In genomic region chr14:84750763-84751554, GRCh38 we compare ENCODE assay signal across 14 cellular contexts.
DNase-seq lines count a peak whose midpoint lies in the region; ATAC-seq, FAIRE-seq and TF ChIP-seq lines count a peak whose summit lies in the region.
"Had no signal": no experiment of that assay in that cellular context is flagged by ENCODE, and none has a peak within 500 bp of the region (broad histone marks: within the 10 kb centered on the region; RNA-seq: fewer than 3 reads in every experiment).

No MANE protein-coding gene starts in this region.

- no peak overlapping the region for H3K9ac ChIP-seq in K562 (ENCODE audit: insufficient read depth in 1 of 2, low read depth in 2 of 2, low read length in 2 of 2)

- 3% methylated on average over 4 of the region's 10 CpGs for WGBS in K562 (ENCODE audit: insufficient coverage, low coverage, missing lambda C conversion rate)
- WGBS in hepatocyte (ENCODE audit: low lambda C conversion rate, missing lambda C conversion rate), result 28% methylated on average over 10 of the region's 10 CpGs

- BruUV-seq in K562 (replicated peaks; lab: Mats Ljungman, UMichigan), result no TSS peak

- H3K9me3 ChIP-seq in K562 (replicated peaks; ENCODE audit: control insufficient read depth, insufficient read depth, low read depth, low read length), result no peaks in the 10 kb centered on the region
- H3K9me3 ChIP-seq in hepatocyte (ENCODE audit: low read depth), result no peaks in the 10 kb centered on the region

- no peaks in the 10 kb centered on the region for H3K4me1 ChIP-seq in K562 (replicated peaks in 1 of 2; ENCODE audit: control insufficient read depth in 2 of 2, insufficient read depth in 2 of 2, low read length in 2 of 2)
- peaks cover 12% of the 10 kb centered on the region for H3K4me1 ChIP-seq in hepatocyte (ENCODE audit: insufficient read depth)

- TF ChIP-seq CTCF in K562 (IDR thresholded peaks at IDR 0.05 in 2 of 3, conservative IDR thresholded peaks at IDR 0.05 in 1 of 3; ENCODE audit: insufficient read depth in 2 of 3, low read depth in 1 of 3, low read length in 3 of 3) (no peak), hepatocyte (IDR thresholded peaks at IDR 0.05; ENCODE audit: poor library complexity) (no peak), progenitor cell of endocrine pancreas (IDR thresholded peaks at IDR 0.05; ENCODE audit: unreplicated experiment) (no peak)

- intact Hi-C loops in K562 (cut with micrococcal nuclease), result no loop called here

- H4K20me1 ChIP-seq in K562 (replicated peaks; ENCODE audit: control insufficient read depth, insufficient read depth, low read length), result no peaks in the 10 kb centered on the region
- H4K20me1 ChIP-seq in hepatocyte (ENCODE audit: insufficient read depth, poor library complexity, severe bottlenecking), result no peaks in the 10 kb centered on the region

- no peaks in the 10 kb centered on the region for H3K9me1 ChIP-seq in K562 (ENCODE audit: control insufficient read depth, insufficient read depth, low read length)

- H3K4me3 ChIP-seq in K562 (no peak overlapping the region), hepatocyte (peak overlapping the region; percentile 18)

- in situ Hi-C loops in K562 (cut with MboI), result no loop called here

- H3K4me2 ChIP-seq in K562 (ENCODE audit: insufficient read depth, low read length), result no peak overlapping the region
- peak overlapping the region; percentile 75 for H3K4me2 ChIP-seq in hepatocyte

- POLR2A ChIA-PET in K562 (lab: Yijun Ruan, JAX), result no interaction called here

- H3K9me3 Mint-ChIP-seq in progenitor cell of endocrine pancreas (ENCODE audit: low read depth), result peaks cover 11% of the 10 kb centered on the region

- no peak for TF ChIP-seq EP300 in K562 (IDR thresholded peaks at IDR 0.05; ENCODE audit: low read length)

- no peaks in the 10 kb centered on the region for H3K36me3 Mint-ChIP-seq in progenitor cell of endocrine pancreas (ENCODE audit: insufficient read depth)
- H3K36me3 Mint-ChIP-seq: CD4-positive, CD25-positive, alpha-beta regulatory T cell had no signal

- H3K79me2 ChIP-seq in K562 (ENCODE audit: control insufficient read depth, insufficient read depth, low read length) (no peaks in the 10 kb centered on the region), hepatocyte (no peaks in the 10 kb centered on the region)

- H3K9me2 ChIP-seq in hepatocyte (replicated peaks; ENCODE audit: insufficient read depth), result no peaks in the 10 kb centered on the region

- H3K27me3 ChIP-seq in K562 (ENCODE audit: control insufficient read depth in 2 of 2, insufficient read depth in 2 of 2, low read length in 2 of 2) (no peaks in the 10 kb centered on the region), hepatocyte (no peaks in the 10 kb centered on the region)

- DNase-seq in HCEC 1CT, result peak; percentile 73
- DNase-seq in K562 (ENCODE audit: extremely low read depth in 1 of 4, low spot score in 3 of 4), result no peak
- DNase-seq in hepatocyte (ENCODE audit: low spot score), result peak; percentile 5
- no peak for DNase-seq in progenitor cell of endocrine pancreas (ENCODE audit: low spot score, unreplicated experiment)
- no peak for DNase-seq in HuH-7 (ENCODE audit: low spot score)
- DNase-seq in SW480 (ENCODE audit: low spot score), result no peak
- DNase-seq in ureter (ENCODE audit: low spot score), result no peak
- DNase-seq: activated T-cell treated with anti-CD3 and anti-CD28 coated beads, Interleukin-2, amount 50 U/mL, for 1 hour; anterior cingulate cortex; CD4-positive, CD25-positive, alpha-beta regulatory T cell; Kasumi-1; NCI-H2029 treated with DMSO at 0.1 percent for 48 hours; right cardiac atrium had no signal

- TF ChIP-seq RAD21 in K562 (CRISPR knock-in tag; conservative IDR thresholded peaks at IDR 0.05 in 1 of 2, IDR thresholded peaks at IDR 0.05 in 1 of 2), result no peak

- no peaks in the 10 kb centered on the region for H3K36me3 ChIP-seq in K562 (ENCODE audit: control insufficient read depth, insufficient read depth, low read length)
- no peaks in the 10 kb centered on the region for H3K36me3 ChIP-seq in hepatocyte (replicated peaks; ENCODE audit: insufficient read depth, low read depth)

- H2AFZ ChIP-seq in K562 (ENCODE audit: low read depth, low read length), result no peak overlapping the region
- peak overlapping the region; percentile 14 for H2AFZ ChIP-seq in hepatocyte

- peaks cover 12% of the 10 kb centered on the region for H3K4me1 Mint-ChIP-seq in progenitor cell of endocrine pancreas (ENCODE audit: low read depth)
- H3K4me1 Mint-ChIP-seq: CD4-positive, CD25-positive, alpha-beta regulatory T cell had no signal

- no peak for TF ChIP-seq POLR2A in K562 (conservative IDR thresholded peaks at IDR 0.05)

- peak overlapping the region; percentile 46 for H3K4me3 Mint-ChIP-seq in progenitor cell of endocrine pancreas (ENCODE audit: low read depth)
- H3K4me3 Mint-ChIP-seq: CD4-positive, CD25-positive, alpha-beta regulatory T cell had no signal

- CTCF ChIA-PET in K562 (lab: Yijun Ruan, JAX; ENCODE audit: low intra/inter-chr PET ratio), result no interaction called here

- FAIRE-seq in K562 (lab: Jason Lieb, UNC), result no peak

- H3K27me3 Mint-ChIP-seq in progenitor cell of endocrine pancreas, result no peaks in the 10 kb centered on the region
- H3K27me3 Mint-ChIP-seq: CD4-positive, CD25-positive, alpha-beta regulatory T cell had no signal

- H3K27ac Mint-ChIP-seq in progenitor cell of endocrine pancreas, result peak overlapping the region; percentile 85
- H3K27ac Mint-ChIP-seq: CD4-positive, CD25-positive, alpha-beta regulatory T cell had no signal

- ATAC-seq in K562 (no peak), HG02623 (IDR thresholded peaks at IDR 0.05; ENCODE audit: unreplicated experiment) (no peak)
- ATAC-seq: right cardiac atrium had no signal

- H3K27ac ChIP-seq in K562 (ENCODE audit: extremely low read depth, low read depth, low read length) (no peak overlapping the region), hepatocyte (peak overlapping the region; percentile 65)

TF ChIP-seq in K562, 482 proteins besides CTCF, POLR2A, EP300 and RAD21:
- TF ChIP-seq ZNF398 (CRISPR knock-in tag; IDR thresholded peaks at IDR 0.05) (no peak), ZNF316 (IDR thresholded peaks at IDR 0.05) (0 out of 2 replicates have a peak, but pooled peaks have one; percentile 4)

Comparison
In these comparisons a context has a peak if more than half of its experiments do, and no peak if none do; other contexts are left out.
1. DNase-seq: peak in HCEC 1CT (single experiment) and hepatocyte (single experiment); none in K562 (0 of 4), progenitor cell of endocrine pancreas (single experiment), HuH-7 (single experiment), SW480 (single experiment) and ureter (single experiment).